In genomic region chr5:74075900-74076484, GRCh38 we compare ENCODE assay signal across 1 cellular context.
TF ChIP-seq lines count a peak whose summit lies in the region.

No MANE protein-coding gene starts in this region.

TF ChIP-seq in IMR-90, 13 proteins besides CTCF, POLR2A, EP300 and RAD21:
- TF ChIP-seq CHD1 (IDR thresholded peaks at IDR 0.05; ENCODE audit: low read depth, low read length) (no peak), ELK1 (IDR thresholded peaks at IDR 0.05; ENCODE audit: borderline replicate concordance, low read depth, low read length) (no peak), NFE2L2 (IDR thresholded peaks at IDR 0.05; ENCODE audit: low read depth, low read length) (no peak), SMC3 (IDR thresholded peaks at IDR 0.05; ENCODE audit: low read depth, low read length) (no peak), FOS (IDR thresholded peaks at IDR 0.05; ENCODE audit: low read depth, low read length) (no peak), RFX5 (IDR thresholded peaks at IDR 0.05; ENCODE audit: low read depth, low read length) (no peak), BHLHE40 (IDR thresholded peaks at IDR 0.05; ENCODE audit: low read depth, low read length) (no peak), MAZ (IDR thresholded peaks at IDR 0.05; ENCODE audit: borderline replicate concordance, low read depth, low read length) (no peak), MXI1 (IDR thresholded peaks at IDR 0.05; ENCODE audit: borderline replicate concordance, low read depth, low read length) (no peak), USF2 (IDR thresholded peaks at IDR 0.05; ENCODE audit: low read depth, low read length) (no peak), CEBPB (IDR thresholded peaks at IDR 0.05; ENCODE audit: low read depth, low read length) (no peak), MAFK (IDR thresholded peaks at IDR 0.05; ENCODE audit: low read depth, low read length) (no peak), RCOR1 (IDR thresholded peaks at IDR 0.05; ENCODE audit: insufficient replicate concordance, low read length) (no peak)
